In the genomic region with DNA sequence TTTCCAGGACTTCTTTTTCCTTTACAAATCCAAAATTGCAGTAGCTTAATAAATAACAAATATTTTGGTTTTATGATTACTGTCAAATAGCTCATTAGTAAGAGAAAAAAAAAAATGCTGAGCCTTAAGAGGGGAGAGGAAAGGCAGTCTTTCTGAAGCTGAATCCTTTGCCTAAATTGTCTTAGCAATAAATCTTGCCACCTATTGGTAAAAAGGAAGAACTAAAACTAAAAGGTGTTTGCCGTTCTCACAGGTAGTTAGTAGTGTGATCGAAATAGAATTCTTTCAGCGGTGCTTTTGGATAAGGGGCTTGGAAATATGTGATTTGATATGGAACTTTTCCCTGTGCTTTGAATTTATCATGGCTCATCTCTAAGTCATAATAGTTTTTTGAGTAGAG, we compare ENCODE assay signal across 12 cellular contexts. TPM values are rescaled to one million over a fixed set of nuclear protein-coding genes. Genes with fewer than 3 reads are reported as not detected.
DNase-seq lines count a peak whose midpoint lies in the region; ATAC-seq and TF ChIP-seq lines count a peak whose summit lies in the region.
"Had no signal": no experiment of that assay in that cellular context is flagged by ENCODE, and none has a peak within 500 bp of the region (broad histone marks: within the 10 kb centered on the region; RNA-seq: fewer than 3 reads in every experiment).

No MANE protein-coding gene starts in this region.

- no peaks in the 10 kb centered on the region for H3K9me3 Mint-ChIP-seq in CD4-positive, alpha-beta T cell
- H3K9me3 Mint-ChIP-seq: activated CD4-positive, alpha-beta T cell treated with anti-CD3 and anti-CD28 coated beads, Interleukin-2, amount 10 ng/mL, durations not matched to agents 24 days and 14 days had no signal

- H3K18ac ChIP-seq in mesendoderm (ENCODE audit: low read length) = no peak overlapping the region

- H3K36me3 ChIP-seq in RWPE2 (ENCODE audit: low read depth) (peaks cover 11% of the 10 kb centered on the region), mesendoderm (ENCODE audit: control insufficient read depth, insufficient read depth, low read length) (no peaks in the 10 kb centered on the region)

- H2AK5ac ChIP-seq in mesendoderm (ENCODE audit: low read length) = no peak overlapping the region

- H3K27ac Mint-ChIP-seq in CD4-positive, alpha-beta T cell = peak overlapping the region; percentile 64
- H3K27ac Mint-ChIP-seq: activated CD4-positive, alpha-beta T cell treated with anti-CD3 and anti-CD28 coated beads, Interleukin-2, amount 10 ng/mL, durations not matched to agents 24 days and 14 days had no signal

- no peak overlapping the region for H4K8ac ChIP-seq in mesendoderm (ENCODE audit: low read depth, low read length)

- peaks cover 3% of the 10 kb centered on the region for H3K79me1 ChIP-seq in mesendoderm (ENCODE audit: low read length)

- no peaks in the 10 kb centered on the region for H3K27me3 Mint-ChIP-seq in CD4-positive, alpha-beta T cell
- H3K27me3 Mint-ChIP-seq: activated CD4-positive, alpha-beta T cell treated with anti-CD3 and anti-CD28 coated beads, Interleukin-2, amount 10 ng/mL, durations not matched to agents 24 days and 14 days had no signal

- peak; percentile 57 for ATAC-seq in CD4-positive, alpha-beta T cell (ENCODE audit: poor library complexity)
- ATAC-seq in RWPE2 (ENCODE audit: low read depth) (no peak), HG03378 (IDR thresholded peaks at IDR 0.05; ENCODE audit: unreplicated experiment) (no peak), HG02588 (IDR thresholded peaks at IDR 0.05; ENCODE audit: unreplicated experiment) (no peak)

- no peak overlapping the region for H4K5ac ChIP-seq in mesendoderm (ENCODE audit: low read length)

- no CpG with 5 or more reads among the region's 3 CpGs for WGBS in mesendoderm (ENCODE audit: extremely low coverage, insufficient coverage, low lambda C conversion rate)

- H3K23ac ChIP-seq in mesendoderm (ENCODE audit: low read length) = no peak overlapping the region

- H3K4me2 ChIP-seq in mesendoderm (ENCODE audit: low read length) = no peak overlapping the region

- TF ChIP-seq CTCF in CD4-positive, alpha-beta T cell (IDR thresholded peaks at IDR 0.05) = peak; percentile 43
- TF ChIP-seq CTCF in GM13977 (IDR thresholded peaks at IDR 0.05; ENCODE audit: extremely low read depth, insufficient read depth, missing control alignments) = peak; percentile 24
- TF ChIP-seq CTCF in RWPE2 (IDR thresholded peaks at IDR 0.05; ENCODE audit: poor library complexity, severe bottlenecking) = peak; percentile 54

- no peak overlapping the region for H3K9ac ChIP-seq in mesendoderm (ENCODE audit: low read length)

- intact Hi-C loops in CD4-positive, alpha-beta T cell (cut with DNase I, micrococcal nuclease) = loop anchor here in 1 of 2 experiments (10.0 kb wide), 1 partner anchor 1242 kb away; no protein-coding TSS in a partner anchor

- peaks cover 22% of the 10 kb centered on the region for H3K36me3 Mint-ChIP-seq in CD4-positive, alpha-beta T cell (ENCODE audit: low read depth)

- H2BK15ac ChIP-seq in mesendoderm (replicated peaks; ENCODE audit: low read depth) = no peak overlapping the region

- CTCF ChIA-PET in CD4-positive, alpha-beta T cell (lab: Charles Lee) = interaction anchor here (0.8 to 1.9 kb wide), 7 partner anchors 11 to 1941 kb away, joined by 3 to 7 read pairs (median 3); no protein-coding TSS in a partner anchor

- H3K9me3 ChIP-seq in CD4-positive, alpha-beta T cell (ENCODE audit: control insufficient read depth, low read length) = no peaks in the 10 kb centered on the region
- H3K9me3 ChIP-seq in RWPE2 (ENCODE audit: severe bottlenecking) = no peaks in the 10 kb centered on the region

- H3K4me3 Mint-ChIP-seq in CD4-positive, alpha-beta T cell = no peak overlapping the region
- H3K4me3 Mint-ChIP-seq: activated CD4-positive, alpha-beta T cell treated with anti-CD3 and anti-CD28 coated beads, Interleukin-2, amount 10 ng/mL, durations not matched to agents 24 days and 14 days had no signal

- peaks cover 14% of the 10 kb centered on the region for H3K4me1 ChIP-seq in RWPE2 (ENCODE audit: insufficient read depth, poor library complexity, severe bottlenecking)
- H3K4me1 ChIP-seq in mesendoderm (ENCODE audit: control insufficient read depth, low read depth, low read length) = peaks cover 16% of the 10 kb centered on the region

- H2BK5ac ChIP-seq in mesendoderm (ENCODE audit: low read length) = no peak overlapping the region

- in situ Hi-C loops in GM13977 (cut with MboI; ENCODE audit: low pct_unique_long_range_greater_than_20kb, low sequenced_read_pairs, unreplicated experiment) = no loop called here

- H3K56ac ChIP-seq in mesendoderm (ENCODE audit: low read length) = no peak overlapping the region

- H3K27ac ChIP-seq in CD4-positive, alpha-beta T cell (ENCODE audit: low read depth, low read length) = no peak overlapping the region
- no peak overlapping the region for H3K27ac ChIP-seq in RWPE2 (ENCODE audit: poor library complexity, severe bottlenecking)
- H3K27ac ChIP-seq in mesendoderm (ENCODE audit: low read depth, low read length) = no peak overlapping the region

- no peak overlapping the region for H2BK120ac ChIP-seq in mesendoderm (ENCODE audit: low read depth, low read length)

- H3K4me1 Mint-ChIP-seq in CD4-positive, alpha-beta T cell (ENCODE audit: low read depth) = peaks cover 89% of the 10 kb centered on the region

- H3K79me2 ChIP-seq in mesendoderm (ENCODE audit: control insufficient read depth, insufficient read depth, low read length) = peaks cover 2% of the 10 kb centered on the region

- no peak overlapping the region for H3K4ac ChIP-seq in mesendoderm (ENCODE audit: low read depth, low read length)

- H3K27me3 ChIP-seq in CD4-positive, alpha-beta T cell (ENCODE audit: control insufficient read depth, insufficient read depth, low read length) = no peaks in the 10 kb centered on the region
- no peaks in the 10 kb centered on the region for H3K27me3 ChIP-seq in RWPE2 (ENCODE audit: insufficient read depth, poor library complexity, severe bottlenecking)
- no peaks in the 10 kb centered on the region for H3K27me3 ChIP-seq in mesendoderm (ENCODE audit: insufficient read depth, low read length, poor library complexity)

- POLR2A ChIA-PET in CD4-positive, alpha-beta T cell (lab: Charles Lee) = interaction anchor here (0.6 to 1.5 kb wide), 3 partner anchors 9 to 1025 kb away, joined by 3 to 9 read pairs (median 4); partner anchors contain the start of gene PIK3R1

- DNase-seq in CD4-positive, alpha-beta T cell = no peak
- DNase-seq in GM13977 (ENCODE audit: low spot score) (no peak), RWPE2 (ENCODE audit: low spot score) (no peak), mesendoderm (peak; percentile 46), SIG-M5 treated with dmso at 0.1 percent for 504 hours (lab: John Stamatoyannopoulos, UW; ENCODE audit: unreplicated experiment) (no peak), AG20443 (ENCODE audit: low spot score) (no peak)
- DNase-seq: activated CD4-positive, alpha-beta T cell treated with anti-CD3 and anti-CD28 coated beads, Interleukin-2, amount 10 ng/mL, durations not matched to agents 24 days and 14 days; activated naive CD4-positive, alpha-beta T cell; cerebellar nuclear complex; NCI-H1092 had no signal

- H3K4me3 ChIP-seq in RWPE2 (ENCODE audit: severe bottlenecking) (no peak overlapping the region), mesendoderm (ENCODE audit: low read length) (no peak overlapping the region)

RNA-seq across cellular contexts. Expression of gene PIK3R1, which starts 31.2 kb away (rescaled TPM):
- 100 to 1,000 TPM; 455 to 459 TPM for total RNA-seq in CD4-positive, alpha-beta T cell
- polyA plus RNA-seq in mesendoderm (2013, experiment 1 of 2) = 22.1 TPM
- polyA plus RNA-seq in mesendoderm (2013, experiment 2 of 2) = 22.7 TPM
